Comparison of ENCODE assay signal across 26 cellular contexts in genomic region chr2:202583709-202584219, GRCh38. TPM values are rescaled to one million over a fixed set of nuclear protein-coding genes. Genes with fewer than 3 reads are reported as not detected.
DNase-seq lines count a peak whose midpoint lies in the region; ATAC-seq, FAIRE-seq and TF ChIP-seq lines count a peak whose summit lies in the region.
"Had no signal": no experiment of that assay in that cellular context is flagged by ENCODE, and none has a peak within 500 bp of the region (broad histone marks: within the 10 kb centered on the region; RNA-seq: fewer than 3 reads in every experiment).

No MANE protein-coding gene starts in this region.

- H3K79me2 ChIP-seq in HepG2 (ENCODE audit: insufficient read depth, low read length) = no peaks in the 10 kb centered on the region

- H4K20me1 ChIP-seq in HepG2 (ENCODE audit: insufficient read depth, low read length) = no peaks in the 10 kb centered on the region
- H4K20me1 ChIP-seq: BLaER1 treated with 17β-estradiol and CSF1 and Interleukin-3, amounts not matched to agents 10 nM and 100 nM had no signal

- no peak overlapping the region for H3K4me3 ChIP-seq in HepG2 (replicated peaks in 1 of 3; ENCODE audit: insufficient read depth in 1 of 3, low read depth in 2 of 3, low read length in 3 of 3)
- no peak overlapping the region for H3K4me3 ChIP-seq in right lobe of liver
- no peak overlapping the region for H3K4me3 ChIP-seq in small intestine (ENCODE audit: low read depth in 1 of 2, low read length in 2 of 2)
- H3K4me3 ChIP-seq: A549; BLaER1 treated with 17β-estradiol and CSF1 and Interleukin-3, amounts not matched to agents 10 nM and 100 nM; GM12878; GM23248 had no signal

- TF ChIP-seq CTCF in HepG2 (CRISPR knock-in tag; IDR thresholded peaks at IDR 0.05) = no peak
- no peak for TF ChIP-seq CTCF in right lobe of liver (IDR thresholded peaks at IDR 0.05)

- H3K27ac ChIP-seq in HepG2 (ENCODE audit: extremely low read length, insufficient read depth, low read length) = no peak overlapping the region
- H3K27ac ChIP-seq in right lobe of liver = no peak overlapping the region
- no peak overlapping the region for H3K27ac ChIP-seq in small intestine (ENCODE audit: low read depth in 1 of 2, low read length in 1 of 2)
- H3K27ac ChIP-seq in substantia nigra (ENCODE audit: low read depth, low read length, poor library complexity, severe bottlenecking) = no peak overlapping the region
- H3K27ac ChIP-seq: A549; BLaER1 treated with 17β-estradiol and CSF1 and Interleukin-3, amounts not matched to agents 10 nM and 100 nM; GM23248 had no signal

- TF ChIP-seq POLR2A in HepG2 (IDR thresholded peaks at IDR 0.05; ENCODE audit: insufficient read depth in 1 of 2, low read depth in 2 of 2, low read length in 2 of 2) (no peak), right lobe of liver (IDR thresholded peaks at IDR 0.05) (no peak)

- H3K4me2 ChIP-seq in HepG2 (ENCODE audit: low read depth, low read length) = no peak overlapping the region
- H3K4me2 ChIP-seq: A549; BLaER1 treated with 17β-estradiol and CSF1 and Interleukin-3, amounts not matched to agents 10 nM and 100 nM had no signal

- TF ChIP-seq RAD21 in HepG2 (CRISPR knock-in tag; IDR thresholded peaks at IDR 0.05) = no peak

- CTCF ChIA-PET in HepG2 (lab: Yijun Ruan, JAX; ENCODE audit: low intra/inter-chr PET ratio, low total read pairs) = no interaction called here

- H3K9ac ChIP-seq in HepG2 (ENCODE audit: insufficient read depth, low read depth, low read length) = no peak overlapping the region
- H3K9ac ChIP-seq: BLaER1 treated with 17β-estradiol and CSF1 and Interleukin-3, amounts not matched to agents 10 nM and 100 nM; GM23248 had no signal

- no peak for ATAC-seq in HepG2
- no peak for ATAC-seq in right lobe of liver
- ATAC-seq in left colon = peak; percentile 57
- ATAC-seq: A549, GM12878, HCT116 had no signal

- TF ChIP-seq EP300 in HepG2 (IDR thresholded peaks at IDR 0.05; ENCODE audit: low read depth in 2 of 2, low read length in 2 of 2) (no peak), HepG2 (CRISPR knock-in tag; IDR thresholded peaks at IDR 0.05; ENCODE audit: borderline replicate concordance) (no peak)

- in situ Hi-C loops in HepG2 (cut with HindIII; ENCODE audit: extremely low pct_ligation_motif_present, low pct_unique_long_range_greater_than_20kb) = loop anchor here (25.0 kb wide), 2 partner anchors 554 to 1229 kb away; no protein-coding TSS in a partner anchor

- no peaks in the 10 kb centered on the region for H3K36me3 ChIP-seq in HepG2 (replicated peaks in 1 of 2; ENCODE audit: control insufficient read depth in 1 of 2, insufficient read depth in 2 of 2, low read length in 2 of 2)
- H3K36me3 ChIP-seq in right lobe of liver = no peaks in the 10 kb centered on the region
- no peaks in the 10 kb centered on the region for H3K36me3 ChIP-seq in small intestine (ENCODE audit: control insufficient read depth in 2 of 2, insufficient read depth in 2 of 2, low read length in 2 of 2)
- H3K36me3 ChIP-seq: BE2C; BLaER1 treated with 17β-estradiol and CSF1 and Interleukin-3, amounts not matched to agents 10 nM and 100 nM had no signal

- intact Hi-C loops in HepG2 (cut with micrococcal nuclease; ENCODE audit: unreplicated experiment) (loop anchor here (10.0 kb wide), 1 partner anchor 161 kb away; no protein-coding TSS in a partner anchor), right lobe of liver (cut with DNase I) (no loop called here), left colon (cut with DNase I, micrococcal nuclease) (loop anchor here in 1 of 2 donors (10.0 kb wide), 1 partner anchor 291 kb away; the partner anchor contains the start of gene ICA1L)

- H3K4me1 ChIP-seq in HepG2 (ENCODE audit: insufficient read depth, low read length) = peaks cover 10% of the 10 kb centered on the region
- no peaks in the 10 kb centered on the region for H3K4me1 ChIP-seq in right lobe of liver
- no peaks in the 10 kb centered on the region for H3K4me1 ChIP-seq in small intestine (ENCODE audit: control insufficient read depth in 2 of 2, insufficient read depth in 1 of 2, low read depth in 1 of 2, low read length in 1 of 2)
- H3K4me1 ChIP-seq: BE2C had no signal

- H3K9me3 ChIP-seq in HepG2 (ENCODE audit: low read length) (peaks cover 13% of the 10 kb centered on the region; the same call in 1 of the 2 replicates), right lobe of liver (no peaks in the 10 kb centered on the region), small intestine (ENCODE audit: control insufficient read depth, low read depth) (no peaks in the 10 kb centered on the region)
- H3K9me3 ChIP-seq: BE2C had no signal

- WGBS in HepG2 (ENCODE audit: low lambda C conversion rate) = 8% methylated on average over 2 of the region's 2 CpGs
- 51% methylated on average over 2 of the region's 2 CpGs for WGBS in right lobe of liver (ENCODE audit: insufficient coverage, low coverage, low lambda C conversion rate, missing lambda C conversion rate)
- 27 to 72% (median 29%) methylated on average over 2 of the region's 2 CpGs for WGBS in small intestine, 3 donors

- DNase-seq in HepG2 (ENCODE audit: low spot score) (no peak), right lobe of liver (no peak), left colon (no peak), small intestine (peak; percentile 3), NCI-H748 treated with DMSO at 0.1 percent for 48 hours (lab: John Stamatoyannopoulos, UW) (no peak), substantia nigra (lab: John Stamatoyannopoulos, UW) (no peak)
- DNase-seq: 8988T; ACHN; AML-193; BE2C; CD4-positive, alpha-beta T cell; CD8-positive, alpha-beta memory T cell; DMS 273 treated with DMSO at 0.1 percent for 48 hours; DMS79; EL; GDM1; GM23248; H7; HFFc6 had no signal

- no peaks in the 10 kb centered on the region for H3K27me3 ChIP-seq in HepG2 (ENCODE audit: control insufficient read depth in 1 of 2, insufficient read depth in 2 of 2, low read length in 2 of 2)
- H3K27me3 ChIP-seq in right lobe of liver = no peaks in the 10 kb centered on the region
- no peaks in the 10 kb centered on the region for H3K27me3 ChIP-seq in small intestine (ENCODE audit: control insufficient read depth in 2 of 2, insufficient read depth in 2 of 2, low read length in 2 of 2)
- H3K27me3 ChIP-seq: BE2C; BLaER1 treated with 17β-estradiol and CSF1 and Interleukin-3, amounts not matched to agents 10 nM and 100 nM had no signal

- POLR2A ChIA-PET in HepG2 (lab: Yijun Ruan, JAX) = no interaction called here

- no peak for FAIRE-seq in HepG2 (lab: Jason Lieb, UNC)
- no peak for FAIRE-seq in small intestine (lab: Jason Lieb, UNC)
- FAIRE-seq: A549, D721Med, GM12878, GM19239, H1 had no signal

- no TSS peak for BruUV-seq in HepG2 (replicated peaks; lab: Mats Ljungman, UMichigan)

- no peak overlapping the region for H2AFZ ChIP-seq in HepG2 (ENCODE audit: low read length)
- H2AFZ ChIP-seq: GM23248 had no signal

TF ChIP-seq in HepG2, 621 proteins besides CTCF, POLR2A, EP300 and RAD21 (continues in another document):
- TF ChIP-seq, protein P1, sequence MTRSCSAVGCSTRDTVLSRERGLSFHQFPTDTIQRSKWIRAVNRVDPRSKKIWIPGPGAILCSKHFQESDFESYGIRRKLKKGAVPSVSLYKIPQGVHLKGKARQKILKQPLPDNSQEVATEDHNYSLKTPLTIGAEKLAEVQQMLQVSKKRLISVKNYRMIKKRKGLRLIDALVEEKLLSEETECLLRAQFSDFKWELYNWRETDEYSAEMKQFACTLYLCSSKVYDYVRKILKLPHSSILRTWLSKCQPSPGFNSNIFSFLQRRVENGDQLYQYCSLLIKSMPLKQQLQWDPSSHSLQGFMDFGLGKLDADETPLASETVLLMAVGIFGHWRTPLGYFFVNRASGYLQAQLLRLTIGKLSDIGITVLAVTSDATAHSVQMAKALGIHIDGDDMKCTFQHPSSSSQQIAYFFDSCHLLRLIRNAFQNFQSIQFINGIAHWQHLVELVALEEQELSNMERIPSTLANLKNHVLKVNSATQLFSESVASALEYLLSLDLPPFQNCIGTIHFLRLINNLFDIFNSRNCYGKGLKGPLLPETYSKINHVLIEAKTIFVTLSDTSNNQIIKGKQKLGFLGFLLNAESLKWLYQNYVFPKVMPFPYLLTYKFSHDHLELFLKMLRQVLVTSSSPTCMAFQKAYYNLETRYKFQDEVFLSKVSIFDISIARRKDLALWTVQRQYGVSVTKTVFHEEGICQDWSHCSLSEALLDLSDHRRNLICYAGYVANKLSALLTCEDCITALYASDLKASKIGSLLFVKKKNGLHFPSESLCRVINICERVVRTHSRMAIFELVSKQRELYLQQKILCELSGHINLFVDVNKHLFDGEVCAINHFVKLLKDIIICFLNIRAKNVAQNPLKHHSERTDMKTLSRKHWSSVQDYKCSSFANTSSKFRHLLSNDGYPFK (CRISPR knock-in tag; IDR thresholded peaks at IDR 0.05; ENCODE audit: borderline replicate concordance) = no peak
- TF ChIP-seq ZNF672 (CRISPR knock-in tag; IDR thresholded peaks at IDR 0.05) = no peak
- no peak for TF ChIP-seq ZEB1 (IDR thresholded peaks at IDR 0.05; ENCODE audit: insufficient replicate concordance, low read depth)

RNA-seq across cellular contexts. Expression of gene FAM117B, which starts 51.0 kb away (rescaled TPM):
- 11.0 and 16.6 TPM in 2 replicates for total RNA-seq in HepG2 (2016; rRNA removed; fragmentation: Illumina TruSeq; extraction: Trizol)
- 1.6 and 2.4 TPM in 2 replicates for total RNA-seq in HepG2 (2016; cell fraction: cytosol; rRNA removed; fragmentation: Illumina TruSeq; extraction: Trizol; ENCODE audit: low read depth)
- total RNA-seq in HepG2 (2016; cell fraction: insoluble cytoplasmic fraction; rRNA removed; fragmentation: Illumina TruSeq; extraction: Trizol) = 10.2 and 16.4 TPM in 2 replicates
- 6.3 and 7.3 TPM in 2 replicates for total RNA-seq in HepG2 (2016; cell fraction: membrane; rRNA removed; fragmentation: Illumina TruSeq; extraction: Trizol)
- 11.0 and 12.8 TPM in 2 replicates for total RNA-seq in HepG2 (2016; cell fraction: nucleus; rRNA removed; fragmentation: Illumina TruSeq; extraction: Trizol)
- 5.4 and 5.8 TPM in 2 replicates for polyA plus RNA-seq in HepG2 (2011; rRNA removed)
- 2.6 and 3.3 TPM in 2 replicates for polyA plus RNA-seq in HepG2 (2011; cell fraction: cytosol; rRNA removed)
- polyA plus RNA-seq in HepG2 (2011; cell fraction: nucleus; rRNA removed) = 4.4 and 5.0 TPM in 2 replicates
- polyA plus RNA-seq in HepG2 (2012) = 8.6 and 14.4 TPM in 2 replicates
- polyA plus RNA-seq in HepG2 (2016; cell fraction: cytosol; fragmentation: Illumina TruSeq; extraction: Trizol; ENCODE audit: low read depth) = 0.62 and 0.73 TPM in 2 replicates
- polyA plus RNA-seq in HepG2 (2016; cell fraction: insoluble cytoplasmic fraction; fragmentation: Illumina TruSeq; extraction: Trizol; ENCODE audit: low read depth) = 15.0 and 16.0 TPM in 2 replicates
- polyA plus RNA-seq in HepG2 (2016; cell fraction: membrane; fragmentation: Illumina TruSeq; extraction: Trizol; ENCODE audit: low read depth) = 2.6 and 2.9 TPM in 2 replicates
- 8.1 and 8.7 TPM in 2 replicates for polyA plus RNA-seq in HepG2 (2016; cell fraction: nucleus; fragmentation: Illumina TruSeq; extraction: Trizol; ENCODE audit: insufficient read depth, low read depth)
- polyA minus RNA-seq in HepG2 (2011; rRNA and poly(A)+ RNA removed; ENCODE audit: low replicate concordance) = 3.3 and 12.1 TPM in 2 replicates
- polyA minus RNA-seq in HepG2 (2011; cell fraction: cytosol; rRNA and poly(A)+ RNA removed) = 11.2 and 13.2 TPM in 2 replicates
- polyA minus RNA-seq in HepG2 (2011; cell fraction: nucleus; rRNA and poly(A)+ RNA removed) = 19.1 and 19.7 TPM in 2 replicates
- 1 to 10 TPM; 1.8 to 2.8 (median 2.3) TPM for total RNA-seq in right lobe of liver
- total RNA-seq in left colon = 10 to 100 TPM; 16.1 to 17.7 TPM
- polyA plus RNA-seq in small intestine = 1 to 10 TPM; 1.4 to 4.0 (median 2.2) TPM
